Comparison of ENCODE assay signal across 9 cellular contexts in genomic region chr6:13733178-13733851, GRCh38. TPM values are rescaled to one million over a fixed set of nuclear protein-coding genes. Genes with fewer than 3 reads are reported as not detected.
DNase-seq lines count a peak whose midpoint lies in the region; ATAC-seq and TF ChIP-seq lines count a peak whose summit lies in the region.
"Had no signal": no experiment of that assay in that cellular context is flagged by ENCODE, and none has a peak within 500 bp of the region (broad histone marks: within the 10 kb centered on the region; RNA-seq: fewer than 3 reads in every experiment).

No MANE protein-coding gene starts in this region.

- peak overlapping the region; percentile 86 for H3K4me3 Mint-ChIP-seq in HFFc6

- peak; percentile 9 for TF ChIP-seq EP300 in suprapubic skin (IDR thresholded peaks at IDR 0.05)

- no peak for TF ChIP-seq POLR2A in suprapubic skin (IDR thresholded peaks at IDR 0.05)

- ATAC-seq in GM19324 (IDR thresholded peaks at IDR 0.05; ENCODE audit: low FRiP score, unreplicated experiment) (no peak), GM19452 (IDR thresholded peaks at IDR 0.05; ENCODE audit: unreplicated experiment) (no peak)
- no peak for ATAC-seq in stimulated activated naive CD8-positive, alpha-beta T cell treated with anti-CD3 and anti-CD28 coated beads, Interleukin-15, Interleukin-2, amounts not matched to agents 100 U/mL and 50 U/mL, for 24 hours

- H3K9me3 ChIP-seq in adipocyte (ENCODE audit: control insufficient read depth, low read length), result no peaks in the 10 kb centered on the region
- H3K9me3 ChIP-seq in suprapubic skin, result no peaks in the 10 kb centered on the region

- no peaks in the 10 kb centered on the region for H3K36me3 Mint-ChIP-seq in HFFc6 (ENCODE audit: low read depth)

- H3K4me1 Mint-ChIP-seq in HFFc6 (ENCODE audit: low read depth), result peaks cover 32% of the 10 kb centered on the region

- H3K4me3 ChIP-seq in adipocyte (ENCODE audit: low read length), result peak overlapping the region; percentile 79
- no peak overlapping the region for H3K4me3 ChIP-seq in suprapubic skin

- TF ChIP-seq CTCF in HFFc6 (IDR thresholded peaks at IDR 0.05) (no peak), suprapubic skin (IDR thresholded peaks at IDR 0.05) (no peak)

- H3K27ac ChIP-seq in suprapubic skin, result no peak overlapping the region

- H3K9me3 Mint-ChIP-seq in HFFc6, result no peaks in the 10 kb centered on the region

- H3K36me3 ChIP-seq in adipocyte (ENCODE audit: control insufficient read depth, insufficient read depth, low read length, severe bottlenecking) (no peaks in the 10 kb centered on the region), suprapubic skin (no peaks in the 10 kb centered on the region)

- H3K9ac ChIP-seq in adipocyte (ENCODE audit: low read length), result peak overlapping the region; percentile 71

- H3K4me1 ChIP-seq in adipocyte (ENCODE audit: control insufficient read depth, insufficient read depth, low read length) (peaks cover 38% of the 10 kb centered on the region), suprapubic skin (peaks cover 12% of the 10 kb centered on the region)

- H3K27me3 Mint-ChIP-seq in HFFc6 (ENCODE audit: insufficient read depth), result no peaks in the 10 kb centered on the region

- H3K27ac Mint-ChIP-seq in HFFc6, result peak overlapping the region; percentile 67

- H3K27me3 ChIP-seq in adipocyte (replicated peaks; ENCODE audit: control insufficient read depth, insufficient read depth, low read length) (no peaks in the 10 kb centered on the region), suprapubic skin (no peaks in the 10 kb centered on the region)

- WGBS in suprapubic skin, result 41% methylated on average over 15 of the region's 15 CpGs

- DNase-seq in HFFc6 (peak; percentile 80), adipocyte (ENCODE audit: low read depth) (peak; percentile 83), iris pigment epithelial cell (ENCODE audit: low read depth) (peak; percentile 96), suprapubic skin (ENCODE audit: low spot score in 2 of 2) (peak in 1 of 2 donors; percentile 89), pons (ENCODE audit: low spot score) (no peak)
- no peak for DNase-seq in stimulated activated naive CD8-positive, alpha-beta T cell treated with anti-CD3 and anti-CD28 coated beads, Interleukin-15, Interleukin-2, amounts not matched to agents 100 U/mL and 50 U/mL, for 24 hours
- DNase-seq: activated gamma-delta T cell treated with Interleukin-2 at 50 U/mL for 16 hours had no signal

RNA-seq across cellular contexts. Expression of gene RANBP9, which starts 21.7 kb away (rescaled TPM):
- total RNA-seq in HFFc6 (2021; fragmentation: NEBNext Ultra II Directional; extraction: Animal tissue kit (Norgen Biotek cat#: 25700)), result 10 to 100 TPM; 37.7 to 42.3 (median 40.8) TPM
- total RNA-seq in suprapubic skin, result 10 to 100 TPM; 35.8 to 64.7 (median 50.4) TPM

Comparison
In these comparisons a context has a peak if more than half of its experiments do, and no peak if none do; other contexts are left out.
1. DNase-seq: peak in HFFc6 (single experiment), adipocyte (single experiment) and iris pigment epithelial cell (single experiment); none in pons (single experiment) and stimulated activated naive CD8-positive, alpha-beta T cell treated with anti-CD3 and anti-CD28 coated beads, Interleukin-15, Interleukin-2, amounts not matched to agents 100 U/mL and 50 U/mL, for 24 hours (single experiment).